ENCODE assay signal across 2 cellular contexts in the genomic region with DNA sequence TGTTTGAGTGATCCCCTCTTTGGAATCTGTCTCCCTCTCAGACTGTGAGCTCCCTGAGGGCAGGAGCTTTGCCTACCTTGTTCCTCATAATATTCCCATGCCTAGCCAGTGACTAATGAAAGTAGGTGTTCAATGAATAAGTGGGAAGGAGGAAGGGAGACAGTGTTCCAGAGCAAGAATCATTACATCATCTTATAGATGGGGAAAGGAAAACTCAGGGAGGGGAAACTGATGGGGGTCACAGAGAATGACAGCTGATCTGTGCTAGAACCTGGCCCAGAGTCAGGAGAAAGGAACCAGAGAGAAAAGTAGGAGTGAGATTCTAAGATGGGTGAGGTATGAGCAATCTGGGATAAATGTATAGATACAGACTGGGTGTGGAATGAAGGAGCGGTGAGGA.
A peak's percentile ranks its signal among the peaks of the same experiment; 100 is the strongest.
TF ChIP-seq lines count a peak whose summit lies in the region.

No MANE protein-coding gene starts in this region.

TF ChIP-seq in HepG2, 621 proteins besides CTCF, POLR2A, EP300 and RAD21 (continued from another document):
- no peak for TF ChIP-seq TEAD3 (CRISPR knock-in tag; optimal IDR thresholded peaks at IDR 0.05; ENCODE audit: borderline replicate concordance)

TF ChIP-seq in HEK293, 187 proteins besides CTCF, POLR2A, EP300 and RAD21:
- TF ChIP-seq, protein P1, sequence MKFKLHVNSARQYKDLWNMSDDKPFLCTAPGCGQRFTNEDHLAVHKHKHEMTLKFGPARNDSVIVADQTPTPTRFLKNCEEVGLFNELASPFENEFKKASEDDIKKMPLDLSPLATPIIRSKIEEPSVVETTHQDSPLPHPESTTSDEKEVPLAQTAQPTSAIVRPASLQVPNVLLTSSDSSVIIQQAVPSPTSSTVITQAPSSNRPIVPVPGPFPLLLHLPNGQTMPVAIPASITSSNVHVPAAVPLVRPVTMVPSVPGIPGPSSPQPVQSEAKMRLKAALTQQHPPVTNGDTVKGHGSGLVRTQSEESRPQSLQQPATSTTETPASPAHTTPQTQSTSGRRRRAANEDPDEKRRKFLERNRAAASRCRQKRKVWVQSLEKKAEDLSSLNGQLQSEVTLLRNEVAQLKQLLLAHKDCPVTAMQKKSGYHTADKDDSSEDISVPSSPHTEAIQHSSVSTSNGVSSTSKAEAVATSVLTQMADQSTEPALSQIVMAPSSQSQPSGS (tag by site-specific recombination; IDR thresholded peaks at IDR 0.05; ENCODE audit: low read depth), result peak; percentile 74
- TF ChIP-seq, protein P2, sequence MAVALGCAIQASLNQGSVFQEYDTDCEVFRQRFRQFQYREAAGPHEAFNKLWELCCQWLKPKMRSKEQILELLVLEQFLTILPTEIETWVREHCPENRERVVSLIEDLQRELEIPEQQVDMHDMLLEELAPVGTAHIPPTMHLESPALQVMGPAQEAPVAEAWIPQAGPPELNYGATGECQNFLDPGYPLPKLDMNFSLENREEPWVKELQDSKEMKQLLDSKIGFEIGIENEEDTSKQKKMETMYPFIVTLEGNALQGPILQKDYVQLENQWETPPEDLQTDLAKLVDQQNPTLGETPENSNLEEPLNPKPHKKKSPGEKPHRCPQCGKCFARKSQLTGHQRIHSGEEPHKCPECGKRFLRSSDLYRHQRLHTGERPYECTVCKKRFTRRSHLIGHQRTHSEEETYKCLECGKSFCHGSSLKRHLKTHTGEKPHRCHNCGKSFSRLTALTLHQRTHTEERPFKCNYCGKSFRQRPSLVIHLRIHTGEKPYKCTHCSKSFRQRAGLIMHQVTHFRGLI (tag by site-specific recombination; IDR thresholded peaks at IDR 0.05), result no peak
